1 cellular context compared by ENCODE assay signal in the genomic region with DNA sequence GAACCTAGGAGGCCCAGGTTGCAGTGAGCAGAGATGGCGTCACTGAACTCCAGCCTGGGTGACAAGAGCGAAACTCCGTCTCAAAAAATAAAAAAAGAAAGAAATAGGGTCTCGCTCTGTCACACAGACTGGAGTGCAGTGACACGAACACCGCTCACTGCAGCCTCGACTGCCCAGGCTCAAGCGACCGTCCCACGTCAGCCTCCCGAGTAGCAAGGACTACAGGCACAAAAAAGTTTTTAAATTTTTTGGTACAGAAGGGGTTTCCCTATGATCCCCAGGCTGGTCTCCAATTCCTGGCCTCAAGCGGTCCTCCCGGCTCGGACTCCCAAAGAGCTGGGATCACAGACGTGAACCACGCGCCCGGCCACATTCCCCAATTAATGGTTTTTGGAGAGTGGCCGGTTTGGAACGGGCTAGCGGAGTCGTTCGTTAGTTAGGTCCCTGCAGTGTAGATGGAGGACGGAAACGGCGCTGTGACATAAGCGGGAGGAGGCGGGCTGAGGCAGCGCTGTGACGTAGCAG.
TF ChIP-seq lines count a peak whose summit lies in the region.

No MANE protein-coding gene starts in this region.

TF ChIP-seq in H1, 55 proteins besides CTCF, POLR2A, EP300 and RAD21:
- TF ChIP-seq KDM1A (IDR thresholded peaks at IDR 0.05; ENCODE audit: borderline replicate concordance, low read length) = peak; percentile 76
- no peak for TF ChIP-seq CBX5 (IDR thresholded peaks at IDR 0.05; ENCODE audit: low read depth, low read length)
